ENCODE assay signal across 8 cellular contexts in genomic region chr5:102865510-102866314, GRCh38.
A peak's percentile ranks its signal among the peaks of the same experiment; 100 is the strongest.
DNase-seq lines count a peak whose midpoint lies in the region; ATAC-seq and TF ChIP-seq lines count a peak whose summit lies in the region.

No MANE protein-coding gene starts in this region.

- no peaks in the 10 kb centered on the region for H3K36me3 Mint-ChIP-seq in GM23338 (ENCODE audit: low read depth)

- H2AFZ ChIP-seq in GM23338 (peak overlapping the region; percentile 90), KMS-11 (ENCODE audit: low read depth) (peak overlapping the region; percentile 38; the same call in 1 of the 2 replicates)

- H3K9me3 ChIP-seq in WERI-Rb-1 (ENCODE audit: severe bottlenecking), result no peaks in the 10 kb centered on the region

- H3K27me3 ChIP-seq in GM23338 (ENCODE audit: insufficient read depth) (peaks cover 6% of the 10 kb centered on the region; the same call in 1 of the 2 replicates), KMS-11 (ENCODE audit: insufficient read depth, low read depth) (no peaks in the 10 kb centered on the region), WERI-Rb-1 (ENCODE audit: insufficient read depth, low read depth, severe bottlenecking) (no peaks in the 10 kb centered on the region)

- H3K4me1 Mint-ChIP-seq in GM23338, result peaks cover 30% of the 10 kb centered on the region

- peak overlapping the region; percentile 74 for H3K4me3 Mint-ChIP-seq in GM23338

- H4K20me1 ChIP-seq in GM23338 (replicated peaks; ENCODE audit: insufficient read depth) (no peaks in the 10 kb centered on the region), KMS-11 (ENCODE audit: insufficient read depth) (no peaks in the 10 kb centered on the region)

- TF ChIP-seq CTCF in GM10248 (IDR thresholded peaks at IDR 0.05; ENCODE audit: control extremely low read depth, extremely low read depth, low read depth, missing control alignments) (no peak), GM23338 (conservative IDR thresholded peaks at IDR 0.05; ENCODE audit: low read depth in 2 of 2) (no peak), KMS-11 (conservative IDR thresholded peaks at IDR 0.05; ENCODE audit: low read depth, low read length) (no peak), WERI-Rb-1 (IDR thresholded peaks at IDR 0.05; ENCODE audit: low read depth, low read length) (no peak), coronary artery (IDR thresholded peaks at IDR 0.05) (no peak)

- H3K27ac ChIP-seq in GM23338 (ENCODE audit: low read depth), result peak overlapping the region; percentile 27
- no peak overlapping the region for H3K27ac ChIP-seq in KMS-11
- H3K27ac ChIP-seq in WERI-Rb-1, result peak overlapping the region; percentile 49
- H3K27ac ChIP-seq in coronary artery, result peak overlapping the region; percentile 85 to 94

- H3K9me3 Mint-ChIP-seq in GM23338, result no peaks in the 10 kb centered on the region

- peaks cover 6% of the 10 kb centered on the region for H3K27me3 Mint-ChIP-seq in GM23338 (ENCODE audit: insufficient read depth, low read depth, poor library complexity)

- peak; percentile 89 for ATAC-seq in GM23338
- peak; percentile 74 for ATAC-seq in left colon

- H3K27ac Mint-ChIP-seq in GM23338, result peak overlapping the region; percentile 72

- H3K9ac ChIP-seq in KMS-11, result peak overlapping the region; percentile 18; the same call in 1 of the 2 replicates

- peaks cover 25% of the 10 kb centered on the region for H3K4me1 ChIP-seq in GM23338 (ENCODE audit: insufficient read depth)
- H3K4me1 ChIP-seq in KMS-11 (ENCODE audit: low read depth, poor library complexity, severe bottlenecking), result peaks cover 4% of the 10 kb centered on the region

- H3K79me2 ChIP-seq in GM23338 (replicated peaks; ENCODE audit: insufficient read depth) (no peaks in the 10 kb centered on the region), KMS-11 (ENCODE audit: insufficient read depth, low read depth) (no peaks in the 10 kb centered on the region)

- no peaks in the 10 kb centered on the region for H3K9me2 ChIP-seq in GM23338 (ENCODE audit: insufficient read depth)

- H3F3A ChIP-seq in GM23338 (replicated peaks; ENCODE audit: low read depth), result no peaks in the 10 kb centered on the region

- H3K4me2 ChIP-seq in GM23338 (peak overlapping the region; percentile 66), KMS-11 (peak overlapping the region; percentile 82)

- H3K4me3 ChIP-seq in GM23338 (peak overlapping the region; percentile 67), KMS-11 (IDR thresholded peaks at IDR 0.05; ENCODE audit: insufficient read depth, low read depth, low read length) (no peak overlapping the region), WERI-Rb-1 (ENCODE audit: low read depth, low read length) (peak overlapping the region; percentile 89), coronary artery (peak overlapping the region; percentile 88)

- POLR2A ChIA-PET in GM10248 (lab: Yijun Ruan, JAX), result no interaction called here

- CTCF ChIA-PET in GM10248 (lab: Yijun Ruan, JAX), result interaction anchor here (0.7 to 3.1 kb wide), 7 partner anchors 9 to 86 kb away, joined by 3 to 13 read pairs (median 5); no protein-coding TSS in a partner anchor

- intact Hi-C loops in left colon (cut with DNase I, micrococcal nuclease), result no loop called here

- H3K36me3 ChIP-seq in GM23338 (ENCODE audit: insufficient read depth) (no peaks in the 10 kb centered on the region), KMS-11 (ENCODE audit: insufficient read depth) (no peaks in the 10 kb centered on the region), WERI-Rb-1 (0 out of 2 replicates have a peak, but pooled peaks cover 2% of the 10 kb centered on the region)

- DNase-seq in GM10248 (ENCODE audit: extremely low spot score), result peak; percentile 55
- DNase-seq in GM23338 (ENCODE audit: low spot score), result peak; percentile 91
- DNase-seq in WERI-Rb-1, result peak; percentile 53
- DNase-seq in coronary artery (ENCODE audit: low spot score), result peak; percentile 87
- peak; percentile 33 to 48 for DNase-seq in left colon
- DNase-seq in stimulated activated CD4-positive, alpha-beta T cell treated with anti-CD3 and anti-CD28 coated beads, Interleukin-12 subunit alpha, Interleukin-12 subunit beta, amount 100 ng/mL, for 4 hours, result peak; percentile 22
- no peak for DNase-seq in central memory CD4-positive, alpha-beta T cell

TF ChIP-seq in GM23338, 12 proteins besides CTCF, POLR2A, EP300 and RAD21 (continues in another document):
- no peak; the same call in 1 of the 2 replicates for TF ChIP-seq CREB1 (CRISPR knock-in tag; IDR thresholded peaks at IDR 0.05; ENCODE audit: low read depth)
- no peak for TF ChIP-seq ETS1 (IDR thresholded peaks at IDR 0.05)
- no peak for TF ChIP-seq POLR2AphosphoS5 (IDR thresholded peaks at IDR 0.05; ENCODE audit: low read depth)
- no peak for TF ChIP-seq EZH2phosphoT487 (IDR thresholded peaks at IDR 0.05; ENCODE audit: unreplicated experiment)
- no peak for TF ChIP-seq ZNF462 (CRISPR knock-in tag; IDR thresholded peaks at IDR 0.05)
